ENCODE assay signal across 1 cellular context in the genomic region with DNA sequence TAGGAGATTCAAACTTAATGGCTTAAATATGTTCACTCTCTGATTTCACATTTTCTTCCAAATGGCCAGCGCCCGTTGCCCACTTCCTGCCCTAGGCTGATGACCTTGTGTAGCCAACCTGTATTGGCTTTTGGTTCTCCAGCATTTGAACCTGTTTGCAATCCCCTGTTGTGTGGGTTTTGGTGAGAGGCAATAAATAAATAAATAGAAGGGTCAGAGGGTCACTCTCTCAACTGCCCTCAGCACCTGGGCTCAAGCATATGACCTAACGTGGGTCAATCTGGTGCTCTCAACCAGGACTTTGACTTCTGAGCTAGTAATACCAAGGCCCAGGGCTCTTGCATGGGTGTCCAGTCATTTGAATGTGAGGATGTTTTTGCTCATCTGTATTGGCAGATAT.
TF ChIP-seq lines count a peak whose summit lies in the region.

No MANE protein-coding gene starts in this region.

TF ChIP-seq in GM12878, 131 proteins besides CTCF, POLR2A, EP300 and RAD21 (continued from another document):
- TF ChIP-seq, protein P1, sequence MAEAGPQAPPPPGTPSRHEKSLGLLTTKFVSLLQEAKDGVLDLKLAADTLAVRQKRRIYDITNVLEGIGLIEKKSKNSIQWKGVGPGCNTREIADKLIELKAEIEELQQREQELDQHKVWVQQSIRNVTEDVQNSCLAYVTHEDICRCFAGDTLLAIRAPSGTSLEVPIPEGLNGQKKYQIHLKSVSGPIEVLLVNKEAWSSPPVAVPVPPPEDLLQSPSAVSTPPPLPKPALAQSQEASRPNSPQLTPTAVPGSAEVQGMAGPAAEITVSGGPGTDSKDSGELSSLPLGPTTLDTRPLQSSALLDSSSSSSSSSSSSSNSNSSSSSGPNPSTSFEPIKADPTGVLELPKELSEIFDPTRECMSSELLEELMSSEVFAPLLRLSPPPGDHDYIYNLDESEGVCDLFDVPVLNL (IDR thresholded peaks at IDR 0.05; ENCODE audit: low read depth, low read length): no peak
- no peak for TF ChIP-seq RBBP5 (conservative IDR thresholded peaks at IDR 0.05)
- TF ChIP-seq HDGF (IDR thresholded peaks at IDR 0.05): no peak
TF ChIP-seq in GM12878: peak in this region for 0.
